ENCODE assay signal across 11 cellular contexts in genomic region chr6:142925575-142926110, GRCh38. TPM values are rescaled to one million over a fixed set of nuclear protein-coding genes. Genes with fewer than 3 reads are reported as not detected.
DNase-seq lines count a peak whose midpoint lies in the region; ATAC-seq lines count a peak whose summit lies in the region.
"Had no signal": no experiment of that assay in that cellular context is flagged by ENCODE, and none has a peak within 500 bp of the region (broad histone marks: within the 10 kb centered on the region; RNA-seq: fewer than 3 reads in every experiment).

No MANE protein-coding gene starts in this region.

- CTCF ChIA-PET in CD4-positive, alpha-beta memory T cell (lab: Charles Lee; ENCODE audit: partially characterized antibody): interaction anchor here (0.8 to 4.0 kb wide), 9 partner anchors 12 to 502 kb away, joined by 3 to 19 read pairs (median 3); no protein-coding TSS in a partner anchor

- H3K9me3 ChIP-seq in CD4-positive, alpha-beta memory T cell (ENCODE audit: control insufficient read depth in 1 of 2, low read length in 2 of 2): no peaks in the 10 kb centered on the region
- H3K9me3 ChIP-seq in effector memory CD4-positive, alpha-beta T cell (ENCODE audit: control insufficient read depth, low read length): no peaks in the 10 kb centered on the region

- peaks cover 55% of the 10 kb centered on the region for H3K4me1 ChIP-seq in CD4-positive, alpha-beta memory T cell (ENCODE audit: insufficient read depth, low read length)
- H3K4me1 ChIP-seq in effector memory CD4-positive, alpha-beta T cell (ENCODE audit: control insufficient read depth, insufficient read depth, low read length, poor library complexity, severe bottlenecking): peaks cover 24% of the 10 kb centered on the region

- H3K36me3 ChIP-seq in CD4-positive, alpha-beta memory T cell (ENCODE audit: insufficient read depth, low read length): no peaks in the 10 kb centered on the region
- no peaks in the 10 kb centered on the region for H3K36me3 ChIP-seq in effector memory CD4-positive, alpha-beta T cell (ENCODE audit: control insufficient read depth, insufficient read depth, low read length)

- POLR2A ChIA-PET in CD4-positive, alpha-beta memory T cell (lab: Charles Lee; ENCODE audit: partially characterized antibody): interaction anchor here (0.6 to 7.8 kb wide), 22 partner anchors 11 to 525 kb away, joined by 3 to 452 read pairs (median 6); partner anchors contain the start of genes ADAT2, HIVEP2 and PEX3
- POLR2A ChIA-PET in naive thymus-derived CD8-positive, alpha-beta T cell (lab: Charles Lee): interaction anchor here (0.6 to 6.8 kb wide), 15 partner anchors 10 to 779 kb away, joined by 3 to 128 read pairs (median 11); partner anchors contain the start of genes AIG1, HIVEP2, NMBR and VTA1

- no peaks in the 10 kb centered on the region for H3K27me3 ChIP-seq in CD4-positive, alpha-beta memory T cell (ENCODE audit: insufficient read depth, low read length)
- H3K27me3 ChIP-seq in effector memory CD4-positive, alpha-beta T cell (replicated peaks; ENCODE audit: control insufficient read depth, insufficient read depth, low read length, poor library complexity, severe bottlenecking): no peaks in the 10 kb centered on the region

- H3K4me3 ChIP-seq in CD4-positive, alpha-beta memory T cell (ENCODE audit: low read length in 2 of 2): no peak overlapping the region
- H3K4me3 ChIP-seq in effector memory CD4-positive, alpha-beta T cell (ENCODE audit: insufficient read depth, low read depth, low read length, poor library complexity, severe bottlenecking): peak overlapping the region; percentile 78

- no peak for ATAC-seq in naive thymus-derived CD8-positive, alpha-beta T cell
- no peak for ATAC-seq in GM19467 (IDR thresholded peaks at IDR 0.05; ENCODE audit: unreplicated experiment)

- H3K4me1 Mint-ChIP-seq in CD4-positive, alpha-beta memory T cell: peaks cover 39 to 74% (median 55%) of the 10 kb centered on the region in 4 donors
- H3K4me1 Mint-ChIP-seq in naive thymus-derived CD8-positive, alpha-beta T cell: peaks cover 25 to 67% (median 54%) of the 10 kb centered on the region in 4 donors

- peak overlapping the region; percentile 28 to 95 (median 68) for H3K4me3 Mint-ChIP-seq in CD4-positive, alpha-beta memory T cell
- peak overlapping the region in 9 of 10 donors; percentile 57 to 99 (median 90) for H3K4me3 Mint-ChIP-seq in naive thymus-derived CD8-positive, alpha-beta T cell

- H3K27ac Mint-ChIP-seq in CD4-positive, alpha-beta memory T cell: peak overlapping the region; percentile 90 to 99 (median 97)
- H3K27ac Mint-ChIP-seq in naive thymus-derived CD8-positive, alpha-beta T cell: peak overlapping the region; percentile 90 to 100 (median 97)

- DNase-seq in CD4-positive, alpha-beta memory T cell: no peak
- DNase-seq in NCI-H226 (peak; percentile 12), A172 (ENCODE audit: low spot score) (no peak), NAMALWA (ENCODE audit: low spot score) (no peak)
- DNase-seq in effector memory CD4-positive, alpha-beta T cell: no peak
- no peak for DNase-seq in naive thymus-derived CD8-positive, alpha-beta T cell
- no peak for DNase-seq in stimulated activated CD4-positive, alpha-beta T cell treated with anti-CD3 and anti-CD28 coated beads, Interleukin-4, amount 100 ng/mL, for 1 hour
- DNase-seq: GF-D8; NCI-H2029; stimulated activated CD4-positive, alpha-beta T cell treated with anti-CD3 and anti-CD28 coated beads, Interleukin-1b, Interleukin-23, amount 100 ng/mL, for 48 hours had no signal

- intact Hi-C loops in CD4-positive, alpha-beta memory T cell (cut with micrococcal nuclease): loop anchor here (1.0 to 5.0 kb wide), 4 partner anchors 12 to 68 kb away; no protein-coding TSS in a partner anchor

- peaks cover 5 to 44% of the 10 kb centered on the region in 2 donors for H3K36me3 Mint-ChIP-seq in CD4-positive, alpha-beta memory T cell
- H3K36me3 Mint-ChIP-seq in naive thymus-derived CD8-positive, alpha-beta T cell: peaks cover 0 to 6% (median 4%) of the 10 kb centered on the region in 3 donors

- H3K27me3 Mint-ChIP-seq in CD4-positive, alpha-beta memory T cell: no peaks in the 10 kb centered on the region
- H3K27me3 Mint-ChIP-seq in naive thymus-derived CD8-positive, alpha-beta T cell: no peaks in the 10 kb centered on the region

- peak overlapping the region; percentile 98 for H3K27ac ChIP-seq in CD4-positive, alpha-beta memory T cell (ENCODE audit: low read depth, low read length)
- H3K27ac ChIP-seq in effector memory CD4-positive, alpha-beta T cell (ENCODE audit: insufficient read depth, low read length, poor library complexity, severe bottlenecking): peak overlapping the region; percentile 98

- no peaks in the 10 kb centered on the region for H3K9me3 Mint-ChIP-seq in CD4-positive, alpha-beta memory T cell
- H3K9me3 Mint-ChIP-seq in naive thymus-derived CD8-positive, alpha-beta T cell: no peaks in the 10 kb centered on the region

RNA-seq across cellular contexts. Expression of gene HIVEP2, which starts 19.3 kb away (rescaled TPM):
- 10 to 100 TPM; 90.6 to 92.7 TPM for total RNA-seq in CD4-positive, alpha-beta memory T cell
- polyA plus RNA-seq in CD4-positive, alpha-beta memory T cell: 10 to 100 TPM in 1 of 2 donors, 1 to 10 TPM in 1; 5.0 to 22.9 TPM
- total RNA-seq in naive thymus-derived CD8-positive, alpha-beta T cell: 10 to 100 TPM; 84.8 to 99.2 TPM
- polyA plus RNA-seq in naive thymus-derived CD8-positive, alpha-beta T cell: 10 to 100 TPM in 2 of 3 donors, 1 to 10 TPM in 1; 6.5 to 17.1 (median 12.5) TPM
- total RNA-seq in A172 (2014; rRNA removed; shearing (Covaris generic)): 3.4 and 5.6 TPM in 2 replicates

Comparison
In these comparisons a context has a peak if more than half of its experiments do, and no peak if none do; other contexts are left out.
1. RNA of gene HIVEP2, which starts 19.3 kb away (total RNA-seq): 84.8 to 99.2 TPM in naive thymus-derived CD8-positive, alpha-beta T cell and 90.6 to 92.7 TPM in CD4-positive, alpha-beta memory T cell; 3.4 to 5.6 TPM in A172; every median in the first group is over 10 times any median in the second.